In the genomic region with DNA sequence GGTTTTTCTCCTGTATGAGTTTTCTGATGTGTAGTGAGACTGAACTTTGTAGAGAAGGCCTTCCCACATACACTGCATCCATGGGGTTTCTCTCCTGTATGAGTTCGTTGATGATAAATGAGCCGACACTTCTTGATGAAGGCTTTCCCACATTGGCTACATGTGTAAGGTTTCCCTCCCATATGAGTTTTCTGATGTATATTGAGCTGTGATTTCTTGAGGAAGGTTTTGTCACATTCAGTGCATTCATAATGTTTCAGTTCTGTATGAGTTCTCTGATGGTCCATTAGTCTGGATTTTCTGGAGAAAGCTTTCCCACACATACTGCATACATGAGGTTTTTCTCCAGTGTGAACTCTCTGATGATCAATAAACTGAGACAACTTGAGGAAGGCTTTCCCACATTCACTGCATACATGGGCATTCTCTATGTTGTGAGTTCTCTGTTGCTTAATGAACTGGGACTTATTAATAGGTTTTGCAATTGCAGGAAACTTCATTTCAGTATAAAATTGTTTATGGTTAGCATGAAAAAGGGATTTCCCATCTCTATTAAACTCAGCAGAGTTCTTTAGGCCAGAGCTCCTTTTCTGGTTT, we compare ENCODE assay signal across 21 cellular contexts. TPM values are rescaled to one million over a fixed set of nuclear protein-coding genes. Genes with fewer than 3 reads are reported as not detected.
DNase-seq lines count a peak whose midpoint lies in the region; ATAC-seq and TF ChIP-seq lines count a peak whose summit lies in the region.
"Had no signal": no experiment of that assay in that cellular context is flagged by ENCODE, and none has a peak within 500 bp of the region (broad histone marks: within the 10 kb centered on the region; RNA-seq: fewer than 3 reads in every experiment).

No MANE protein-coding gene starts in this region.

- H3K9me3 ChIP-seq in CD8-positive, alpha-beta T cell (ENCODE audit: low read length) = peaks cover 70% of the 10 kb centered on the region
- peaks cover 100% of the 10 kb centered on the region for H3K9me3 ChIP-seq in adipocyte (ENCODE audit: control insufficient read depth, low read length)
- peaks cover 48 to 89% (median 64%) of the 10 kb centered on the region in 4 donors for H3K9me3 ChIP-seq in liver (ENCODE audit: control insufficient read depth in 4 of 4, low read length in 3 of 4)
- peaks cover 85 to 99% of the 10 kb centered on the region in 2 donors for H3K9me3 ChIP-seq in ascending aorta

- peaks cover 44% of the 10 kb centered on the region for H3K36me3 ChIP-seq in CD8-positive, alpha-beta T cell (ENCODE audit: insufficient read depth, low read length)
- peaks cover 83% of the 10 kb centered on the region for H3K36me3 ChIP-seq in adipocyte (ENCODE audit: control insufficient read depth, insufficient read depth, low read length, severe bottlenecking)
- peaks cover 15 to 62% (median 55%) of the 10 kb centered on the region in 4 donors for H3K36me3 ChIP-seq in liver (ENCODE audit: control insufficient read depth in 4 of 4, insufficient read depth in 3 of 4, low read depth in 1 of 4, low read length in 3 of 4)
- H3K36me3 ChIP-seq in ascending aorta = peaks cover 63 to 70% of the 10 kb centered on the region in 2 donors

- no peak for TF ChIP-seq RAD21 in liver (IDR thresholded peaks at IDR 0.05)

- H3K4me3 ChIP-seq in CD8-positive, alpha-beta T cell (ENCODE audit: low read depth, low read length) = peak overlapping the region; percentile 12
- H3K4me3 ChIP-seq in adipocyte (ENCODE audit: low read length) (peak overlapping the region; percentile 63), liver (ENCODE audit: low read depth in 1 of 3, low read length in 3 of 3) (peak overlapping the region in 2 of 3 donors; percentile 50 to 61), ascending aorta (no peak overlapping the region)
- H3K4me3 ChIP-seq: heart right ventricle, lung, SK-N-MC had no signal

- H3K4me1 ChIP-seq in CD8-positive, alpha-beta T cell (ENCODE audit: insufficient read depth, low read length) = no peaks in the 10 kb centered on the region
- H3K4me1 ChIP-seq in adipocyte (ENCODE audit: control insufficient read depth, insufficient read depth, low read length) = no peaks in the 10 kb centered on the region
- no peaks in the 10 kb centered on the region for H3K4me1 ChIP-seq in liver (ENCODE audit: control insufficient read depth in 4 of 4, insufficient read depth in 4 of 4, low read length in 3 of 4)
- no peaks in the 10 kb centered on the region for H3K4me1 ChIP-seq in ascending aorta
- H3K4me1 ChIP-seq: heart right ventricle had no signal

- H3K9me3 Mint-ChIP-seq in CD8-positive, alpha-beta T cell = peaks cover 62% of the 10 kb centered on the region

- intact Hi-C loops in CD8-positive, alpha-beta T cell (cut with DNase I, micrococcal nuclease) = no loop called here
- intact Hi-C loops in ascending aorta (cut with DNase I) = no loop called here

- H3K27me3 ChIP-seq in CD8-positive, alpha-beta T cell (ENCODE audit: insufficient read depth, low read length) = no peaks in the 10 kb centered on the region
- H3K27me3 ChIP-seq in adipocyte (replicated peaks; ENCODE audit: control insufficient read depth, insufficient read depth, low read length) = no peaks in the 10 kb centered on the region
- no peaks in the 10 kb centered on the region for H3K27me3 ChIP-seq in liver (ENCODE audit: control insufficient read depth in 4 of 4, insufficient read depth in 4 of 4, low read length in 3 of 4)
- H3K27me3 ChIP-seq in ascending aorta = no peaks in the 10 kb centered on the region
- H3K27me3 ChIP-seq: heart right ventricle had no signal

- H3K27me3 Mint-ChIP-seq in CD8-positive, alpha-beta T cell (ENCODE audit: low read depth) = no peaks in the 10 kb centered on the region
- H3K27me3 Mint-ChIP-seq: activated naive CD8-positive, alpha-beta T cell treated with anti-CD3 and anti-CD28 coated beads, Interleukin-2, amount 10 ng/mL, durations not matched to agents 7 days and 5 days had no signal

- POLR2A ChIA-PET in CD8-positive, alpha-beta T cell (lab: Charles Lee) = interaction anchor here (0.6 kb wide), 1 partner anchor 11 kb away, joined by 3 read pairs; no protein-coding TSS in a partner anchor

- TF ChIP-seq CTCF in CD8-positive, alpha-beta T cell (IDR thresholded peaks at IDR 0.05) = no peak
- no peak for TF ChIP-seq CTCF in liver (IDR thresholded peaks at IDR 0.05; ENCODE audit: low read depth, low read length, missing input control)
- TF ChIP-seq CTCF in ascending aorta (IDR thresholded peaks at IDR 0.05) = no peak

- peaks cover 82% of the 10 kb centered on the region for H3K36me3 Mint-ChIP-seq in CD8-positive, alpha-beta T cell

- CTCF ChIA-PET in CD8-positive, alpha-beta T cell (lab: Charles Lee) = no interaction called here

- no peak overlapping the region for H3K27ac Mint-ChIP-seq in CD8-positive, alpha-beta T cell
- H3K27ac Mint-ChIP-seq: activated CD8-positive, alpha-beta T cell treated with anti-CD3 and anti-CD28 coated beads, Interleukin-2, amount 10 ng/mL, durations not matched to agents 7 days and 5 days; activated naive CD8-positive, alpha-beta T cell treated with anti-CD3 and anti-CD28 coated beads, Interleukin-2, amount 10 ng/mL, durations not matched to agents 7 days and 5 days; immature natural killer cell; natural killer cell had no signal

- H3K9ac ChIP-seq in adipocyte (ENCODE audit: low read length) (no peak overlapping the region), liver (ENCODE audit: low read depth in 1 of 2, low read length in 2 of 2) (no peak overlapping the region)

- WGBS in liver = 97% methylated on average over 2 of the region's 2 CpGs

- no peak overlapping the region for H3K27ac ChIP-seq in CD8-positive, alpha-beta T cell (ENCODE audit: low read depth, low read length)
- H3K27ac ChIP-seq in liver (ENCODE audit: low read depth in 1 of 2, low read length in 2 of 2) (no peak overlapping the region), ascending aorta (no peak overlapping the region)
- H3K27ac ChIP-seq: heart right ventricle, SK-N-MC had no signal

- no peak overlapping the region for H3K4me3 Mint-ChIP-seq in CD8-positive, alpha-beta T cell
- H3K4me3 Mint-ChIP-seq: activated CD8-positive, alpha-beta T cell treated with anti-CD3 and anti-CD28 coated beads, Interleukin-2, amount 10 ng/mL, durations not matched to agents 7 days and 5 days; activated naive CD8-positive, alpha-beta T cell treated with anti-CD3 and anti-CD28 coated beads, Interleukin-2, amount 10 ng/mL, durations not matched to agents 7 days and 5 days; immature natural killer cell; natural killer cell had no signal

- ATAC-seq in CD8-positive, alpha-beta T cell = no peak
- ATAC-seq: activated CD8-positive, alpha-beta T cell treated with anti-CD3 and anti-CD28 coated beads, Interleukin-2, amount 10 ng/mL, durations not matched to agents 7 days and 5 days; heart right ventricle; natural killer cell had no signal

- no peaks in the 10 kb centered on the region for H3K4me1 Mint-ChIP-seq in CD8-positive, alpha-beta T cell (ENCODE audit: low read depth)
- H3K4me1 Mint-ChIP-seq: activated naive CD8-positive, alpha-beta T cell treated with anti-CD3 and anti-CD28 coated beads, Interleukin-2, amount 10 ng/mL, durations not matched to agents 7 days and 5 days; immature natural killer cell; natural killer cell had no signal

- no peak for DNase-seq in CD8-positive, alpha-beta T cell
- DNase-seq in adipocyte (ENCODE audit: low read depth) (no peak), NCI-H446 (lab: John Stamatoyannopoulos, UW) (no peak), ascending aorta (ENCODE audit: low spot score in 2 of 2) (no peak), inferior parietal cortex (ENCODE audit: extremely low spot score) (no peak)
- DNase-seq: activated CD4-positive, CD25-positive, alpha-beta regulatory T cell; activated CD8-positive, alpha-beta T cell treated with anti-CD3 and anti-CD28 coated beads, Interleukin-2, amount 10 ng/mL, durations not matched to agents 7 days and 5 days; activated naive CD8-positive, alpha-beta T cell treated with anti-CD3 and anti-CD28 coated beads, Interleukin-2, amount 10 ng/mL, durations not matched to agents 7 days and 5 days; effector CD4-positive, alpha-beta T cell; heart right ventricle; immature natural killer cell; natural killer cell; NCI-H2171; NCI-H748 treated with DMSO at 0.1 percent for 48 hours; posterior cingulate gyrus; small intestine; stimulated activated CD4-positive, alpha-beta T cell treated with anti-CD3 and anti-CD28 coated beads, Interleukin-4, amount 100 ng/mL, for 24 hours; T-helper 9 cell had no signal

TF ChIP-seq in liver, 16 proteins besides CTCF, POLR2A, EP300 and RAD21 (continues in another document):
- TF ChIP-seq, protein P1, sequence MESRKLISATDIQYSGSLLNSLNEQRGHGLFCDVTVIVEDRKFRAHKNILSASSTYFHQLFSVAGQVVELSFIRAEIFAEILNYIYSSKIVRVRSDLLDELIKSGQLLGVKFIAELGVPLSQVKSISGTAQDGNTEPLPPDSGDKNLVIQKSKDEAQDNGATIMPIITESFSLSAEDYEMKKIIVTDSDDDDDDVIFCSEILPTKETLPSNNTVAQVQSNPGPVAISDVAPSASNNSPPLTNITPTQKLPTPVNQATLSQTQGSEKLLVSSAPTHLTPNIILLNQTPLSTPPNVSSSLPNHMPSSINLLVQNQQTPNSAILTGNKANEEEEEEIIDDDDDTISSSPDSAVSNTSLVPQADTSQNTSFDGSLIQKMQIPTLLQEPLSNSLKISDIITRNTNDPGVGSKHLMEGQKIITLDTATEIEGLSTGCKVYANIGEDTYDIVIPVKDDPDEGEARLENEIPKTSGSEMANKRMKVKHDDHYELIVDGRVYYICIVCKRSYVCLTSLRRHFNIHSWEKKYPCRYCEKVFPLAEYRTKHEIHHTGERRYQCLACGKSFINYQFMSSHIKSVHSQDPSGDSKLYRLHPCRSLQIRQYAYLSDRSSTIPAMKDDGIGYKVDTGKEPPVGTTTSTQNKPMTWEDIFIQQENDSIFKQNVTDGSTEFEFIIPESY (IDR thresholded peaks at IDR 0.05) = no peak
- TF ChIP-seq NR2F2 (IDR thresholded peaks at IDR 0.05) = no peak

RNA-seq across cellular contexts. Expression of gene ZNF350, which starts 7.5 kb away (rescaled TPM):
- total RNA-seq in CD8-positive, alpha-beta T cell = 10 to 100 TPM; 48.1 to 50.8 TPM
- total RNA-seq in liver (1 to 10 TPM; 3.7 to 4.9 TPM), ascending aorta (11.4 TPM)
- polyA plus RNA-seq in liver = 1 to 10 TPM; 2.1 to 3.6 TPM

RNA-seq across cellular contexts. Expression of gene ZNF615, which starts 13.9 kb away (rescaled TPM):
- total RNA-seq in CD8-positive, alpha-beta T cell = 10 to 100 TPM; 14.7 to 17.2 TPM
- 1 to 10 TPM; 3.6 to 6.2 TPM for total RNA-seq in liver
- polyA plus RNA-seq in liver = 1 to 10 TPM; 1.7 to 2.1 TPM
- total RNA-seq in ascending aorta = 11.7 TPM

RNA-seq across cellular contexts. Expression of gene ZNF614, which starts 34.0 kb away (rescaled TPM):
- 10 to 100 TPM; 10.6 to 11.4 TPM for total RNA-seq in CD8-positive, alpha-beta T cell
- total RNA-seq in liver = 1 to 10 TPM; 2.2 to 4.7 TPM
- 1 to 10 TPM; 1.1 TPM for polyA plus RNA-seq in liver
- 1.7 TPM for total RNA-seq in ascending aorta

RNA-seq across cellular contexts. Expression of gene ZNF432, which starts 54.5 kb away (rescaled TPM):
- 10 to 100 TPM; 16.0 to 18.4 TPM for total RNA-seq in CD8-positive, alpha-beta T cell
- 1 to 10 TPM; 2.8 to 4.8 TPM for total RNA-seq in liver
- polyA plus RNA-seq in liver = under 1 TPM; 0.83 to 0.99 TPM
- total RNA-seq in ascending aorta = 6.1 TPM

Comparison
In these comparisons a context has a peak if more than half of its experiments do, and no peak if none do; other contexts are left out.
1. H3K4me3 ChIP-seq: peak in CD8-positive, alpha-beta T cell (single experiment), adipocyte (single experiment) and liver (2 of 3); none in ascending aorta (0 of 2).